ENCODE assay signal across 10 cellular contexts in genomic region chr7:25118048-25118753, GRCh38. TPM values are rescaled to one million over a fixed set of nuclear protein-coding genes. Genes with fewer than 3 reads are reported as not detected.
DNase-seq lines count a peak whose midpoint lies in the region; ATAC-seq, FAIRE-seq and TF ChIP-seq lines count a peak whose summit lies in the region.
"Had no signal": no experiment of that assay in that cellular context is flagged by ENCODE, and none has a peak within 500 bp of the region (broad histone marks: within the 10 kb centered on the region; RNA-seq: fewer than 3 reads in every experiment).

No MANE protein-coding gene starts in this region.

- no peak overlapping the region for H2BK15ac ChIP-seq in H1 (ENCODE audit: low read length)

- H3K27me3 ChIP-seq in H1 (replicated peaks in 1 of 4; ENCODE audit: control insufficient read depth in 3 of 4, extremely low read depth in 1 of 4, insufficient read depth in 3 of 4, low read length in 3 of 4): no peaks in the 10 kb centered on the region

- H3K79me2 ChIP-seq in H1 (ENCODE audit: control insufficient read depth in 1 of 2, insufficient read depth in 2 of 2, low read length in 2 of 2): peaks cover 0 to 13% of the 10 kb centered on the region in 2 experiments; a peak in 3 of 4 replicates

- no peak overlapping the region for H2AFZ ChIP-seq in H1 (ENCODE audit: low read length)

- peak; percentile 42 for ATAC-seq in GM18867 (IDR thresholded peaks at IDR 0.05; ENCODE audit: unreplicated experiment)
- ATAC-seq in GM21447 (IDR thresholded peaks at IDR 0.05; ENCODE audit: unreplicated experiment): peak; percentile 30
- ATAC-seq in HG03280 (IDR thresholded peaks at IDR 0.05; ENCODE audit: unreplicated experiment): peak; percentile 32

- no peak for TF ChIP-seq CTCF in H1 (IDR thresholded peaks at IDR 0.05; ENCODE audit: control extremely low read depth in 1 of 3, insufficient read depth in 1 of 3, low read depth in 1 of 3, low read length in 3 of 3)

- H3K9me3 ChIP-seq in H1 (ENCODE audit: insufficient read depth in 2 of 2, low read depth in 1 of 2, low read length in 1 of 2): no peaks in the 10 kb centered on the region

- 86% methylated on average over 8 of the region's 8 CpGs; no CpG with 5 or more reads in 1 of the 2 experiments for WGBS in H1 (ENCODE audit: extremely low coverage in 1 of 2, insufficient coverage in 1 of 2, insufficient read length in 1 of 2, insufficient replicate concordance in 2 of 2, low coverage in 1 of 2, low lambda C conversion rate in 2 of 2, missing lambda C conversion rate in 1 of 2), 2 experiments

- no peak overlapping the region for H3K56ac ChIP-seq in H1 (replicated peaks; ENCODE audit: insufficient read length, low read depth, low read length)

- DNase-seq in H1 (ENCODE audit: low read depth in 1 of 2, low spot score in 2 of 2) (no peak), GF-D8 (lab: John Stamatoyannopoulos, UW) (no peak)
- no peak for DNase-seq in stimulated activated CD4-positive, alpha-beta T cell treated with anti-CD3 and anti-CD28 coated beads, Interleukin-4, amount 100 ng/mL, for 4 hours
- DNase-seq in activated CD4-positive, alpha-beta T cell treated with anti-CD3 and anti-CD28 coated beads, Interleukin-2, amount 10 ng/mL, durations not matched to agents 7 days and 5 days: no peak
- DNase-seq: activated naive CD4-positive, alpha-beta T cell treated with anti-CD3 and anti-CD28 coated beads for 36 hours; SHP77; stimulated activated CD4-positive, alpha-beta T cell treated with anti-CD3 and anti-CD28 coated beads, Interleukin-4, amount 100 ng/mL, for 1 hour had no signal

- H4K5ac ChIP-seq in H1 (ENCODE audit: insufficient read length, low read depth, low read length): no peak overlapping the region

- H4K20me1 ChIP-seq in H1 (replicated peaks in 1 of 2; ENCODE audit: control insufficient read depth in 1 of 2, insufficient read depth in 2 of 2, low read length in 2 of 2): peaks cover 0 to 4% of the 10 kb centered on the region in 2 experiments

- no peak overlapping the region for H4K91ac ChIP-seq in H1 (replicated peaks; ENCODE audit: insufficient read length, low read length)

- no peak for FAIRE-seq in H1 (lab: Jason Lieb, UNC)

- no peak overlapping the region for H2BK120ac ChIP-seq in H1 (replicated peaks; ENCODE audit: low read depth, low read length)

- no peak for TF ChIP-seq EP300 in H1 (IDR thresholded peaks at IDR 0.05; ENCODE audit: borderline replicate concordance in 1 of 2, low read depth in 2 of 2, low read length in 2 of 2)

- no peaks in the 10 kb centered on the region for H3K79me1 ChIP-seq in H1 (ENCODE audit: low read depth, low read length)

- no peak overlapping the region for H3K4me3 Mint-ChIP-seq in activated CD4-positive, alpha-beta T cell treated with anti-CD3 and anti-CD28 coated beads, Interleukin-2, amount 10 ng/mL, durations not matched to agents 7 days and 5 days
- H3K4me3 Mint-ChIP-seq: activated naive CD4-positive, alpha-beta T cell treated with anti-CD3 and anti-CD28 coated beads for 36 hours had no signal

- H3K18ac ChIP-seq in H1 (ENCODE audit: extremely low read depth, low read length): no peak overlapping the region

- no peak overlapping the region for H3K4ac ChIP-seq in H1 (replicated peaks; ENCODE audit: insufficient read length, low read depth, low read length)

- POLR2A ChIA-PET in H1 (lab: Charles Lee; ENCODE audit: partially characterized antibody): interaction anchor here (0.9 to 1.8 kb wide), 6 partner anchors 9 to 102 kb away, joined by 3 to 9 read pairs (median 4); no protein-coding TSS in a partner anchor
- POLR2A ChIA-PET in activated CD4-positive, alpha-beta T cell treated with anti-CD3 and anti-CD28 coated beads, Interleukin-2, amount 10 ng/mL, durations not matched to agents 7 days and 5 days (lab: Charles Lee): no interaction called here

- H3K23ac ChIP-seq in H1 (ENCODE audit: insufficient read length): no peak overlapping the region

- no peak overlapping the region for H2BK20ac ChIP-seq in H1 (ENCODE audit: low read length)

- H3K4me3 ChIP-seq in H1 (ENCODE audit: extremely low read depth in 1 of 4, insufficient read depth in 2 of 4, low read depth in 3 of 4, low read length in 4 of 4): no peak overlapping the region

- no peaks in the 10 kb centered on the region for H3K23me2 ChIP-seq in H1 (ENCODE audit: low read depth, low read length)

- TF ChIP-seq RAD21 in H1 (IDR thresholded peaks at IDR 0.05 in 1 of 2, conservative IDR thresholded peaks at IDR 0.05 in 1 of 2; ENCODE audit: low read depth in 2 of 2, low read length in 2 of 2): no peak

- H3K9ac ChIP-seq in H1 (replicated peaks in 1 of 4; ENCODE audit: extremely low read depth in 1 of 4, low read depth in 3 of 4, low read length in 3 of 4): no peak overlapping the region

- no peak overlapping the region for H2BK12ac ChIP-seq in H1 (ENCODE audit: low read depth, low read length)

- H3K27ac ChIP-seq in H1 (ENCODE audit: low read depth, low read length): no peak overlapping the region

- H3K4me1 Mint-ChIP-seq in activated CD4-positive, alpha-beta T cell treated with anti-CD3 and anti-CD28 coated beads, Interleukin-2, amount 10 ng/mL, durations not matched to agents 7 days and 5 days: peaks cover 23% of the 10 kb centered on the region

- H3K14ac ChIP-seq in H1 (ENCODE audit: insufficient read length): no peak overlapping the region

- H3K36me3 Mint-ChIP-seq in activated CD4-positive, alpha-beta T cell treated with anti-CD3 and anti-CD28 coated beads, Interleukin-2, amount 10 ng/mL, durations not matched to agents 7 days and 5 days (ENCODE audit: low read depth): peaks cover 38% of the 10 kb centered on the region

- no peak overlapping the region for H4K8ac ChIP-seq in H1 (ENCODE audit: extremely low read depth, insufficient read depth, low read length)

- no peak overlapping the region for H3K4me2 ChIP-seq in H1 (ENCODE audit: insufficient read depth in 1 of 2, low read depth in 2 of 2, low read length in 2 of 2)

- H3K36me3 ChIP-seq in H1 (ENCODE audit: control insufficient read depth in 2 of 4, insufficient read depth in 4 of 4, low read length in 3 of 4): peaks cover 8 to 41% (median 30%) of the 10 kb centered on the region in 4 experiments

- CTCF ChIA-PET in H1 (lab: Charles Lee; ENCODE audit: partially characterized antibody): interaction anchor here (1.2 to 1.5 kb wide), 2 partner anchors 25 to 42 kb away, joined by 3 to 7 read pairs; no protein-coding TSS in a partner anchor
- CTCF ChIA-PET in activated CD4-positive, alpha-beta T cell treated with anti-CD3 and anti-CD28 coated beads, Interleukin-2, amount 10 ng/mL, durations not matched to agents 7 days and 5 days (lab: Charles Lee): interaction anchor here (1.0 to 1.6 kb wide), 4 partner anchors 9 to 306 kb away, joined by 3 to 7 read pairs (median 5); no protein-coding TSS in a partner anchor

- H3K27ac Mint-ChIP-seq in activated CD4-positive, alpha-beta T cell treated with anti-CD3 and anti-CD28 coated beads, Interleukin-2, amount 10 ng/mL, durations not matched to agents 7 days and 5 days: no peak overlapping the region

- TF ChIP-seq POLR2A in H1 (IDR thresholded peaks at IDR 0.05; ENCODE audit: control extremely low read depth in 1 of 2, low read depth in 2 of 2, low read length in 2 of 2): peak in 1 of 2 experiments; percentile 53; a peak in 1 of 3 replicates

- no peaks in the 10 kb centered on the region for H3K9me3 Mint-ChIP-seq in activated CD4-positive, alpha-beta T cell treated with anti-CD3 and anti-CD28 coated beads, Interleukin-2, amount 10 ng/mL, durations not matched to agents 7 days and 5 days
- H3K9me3 Mint-ChIP-seq: activated naive CD4-positive, alpha-beta T cell treated with anti-CD3 and anti-CD28 coated beads for 36 hours had no signal

- no peak overlapping the region for H2BK5ac ChIP-seq in H1 (ENCODE audit: low read depth, low read length)

- no peaks in the 10 kb centered on the region for H3K4me1 ChIP-seq in H1 (replicated peaks in 1 of 4; ENCODE audit: control insufficient read depth in 3 of 4, insufficient read depth in 4 of 4, low read length in 3 of 4)

- H3K27me3 Mint-ChIP-seq in activated CD4-positive, alpha-beta T cell treated with anti-CD3 and anti-CD28 coated beads, Interleukin-2, amount 10 ng/mL, durations not matched to agents 7 days and 5 days: no peaks in the 10 kb centered on the region

- H2AK5ac ChIP-seq in H1 (ENCODE audit: low read depth, low read length): no peak overlapping the region

TF ChIP-seq in H1, 55 proteins besides CTCF, POLR2A, EP300 and RAD21:
- no peak for TF ChIP-seq NANOG (IDR thresholded peaks at IDR 0.05; ENCODE audit: insufficient read depth, low read depth, low read length, poor library complexity, severe bottlenecking)
- TF ChIP-seq CBX8 (IDR thresholded peaks at IDR 0.05; ENCODE audit: borderline replicate concordance, low read depth, low read length): no peak
- TF ChIP-seq JUN (IDR thresholded peaks at IDR 0.05; ENCODE audit: low read depth, low read length): no peak
- TF ChIP-seq POLR2AphosphoS5 (IDR thresholded peaks at IDR 0.05; ENCODE audit: low read depth, low read length): peak; percentile 44; the same call in 1 of the 2 replicates
- no peak for TF ChIP-seq SAP30 (IDR thresholded peaks at IDR 0.05; ENCODE audit: insufficient read depth, insufficient replicate concordance, low read length)
- no peak for TF ChIP-seq CHD2 (IDR thresholded peaks at IDR 0.05; ENCODE audit: low read length)
TF ChIP-seq in H1: peak in this region for 1.

RNA-seq across cellular contexts. Expression of gene CYCS, which starts 6.9 kb away (rescaled TPM):
- total RNA-seq in H1 (2021; fragmentation: NEBNext Ultra II Directional; extraction: Animal tissue kit (Norgen Biotek cat#: 25700)): 229 and 231 TPM in 2 replicates
- 18.4 and 48.6 TPM in 2 replicates for polyA plus RNA-seq in H1 (2011; rRNA removed)
- 54.2 TPM for polyA plus RNA-seq in H1 (2011; cell fraction: cytosol; rRNA removed)
- 10.0 TPM for polyA plus RNA-seq in H1 (2011; cell fraction: nucleus; rRNA removed)
- 113 to 197 TPM (median 125 TPM) in 4 replicates for polyA plus RNA-seq in H1 (2012, experiment 1 of 2)
- 13.9 TPM for polyA plus RNA-seq in H1 (2012, experiment 2 of 2)
- 182 TPM for polyA plus RNA-seq in H1 (2013, experiment 1 of 2)
- 197 TPM for polyA plus RNA-seq in H1 (2013, experiment 2 of 2)
- polyA minus RNA-seq in H1 (2011; rRNA and poly(A)+ RNA removed): 13.4 and 27.5 TPM in 2 replicates
- polyA minus RNA-seq in H1 (2011; cell fraction: cytosol; rRNA and poly(A)+ RNA removed): 41.8 TPM
- 33.4 TPM for polyA minus RNA-seq in H1 (2011; cell fraction: nucleus; rRNA and poly(A)+ RNA removed)
- total RNA-seq in activated CD4-positive, alpha-beta T cell treated with anti-CD3 and anti-CD28 coated beads, Interleukin-2, amount 10 ng/mL, durations not matched to agents 7 days and 5 days: 100 to 1,000 TPM in 1 of 2 experiments, 10 to 100 TPM in 1; 96.1 to 108 TPM
